22 cellular contexts compared by ENCODE assay signal in genomic region chr11:15519124-15519791, GRCh38.
DNase-seq lines count a peak whose midpoint lies in the region; ATAC-seq and TF ChIP-seq lines count a peak whose summit lies in the region.
"Had no signal": no experiment of that assay in that cellular context is flagged by ENCODE, and none has a peak within 500 bp of the region (broad histone marks: within the 10 kb centered on the region; RNA-seq: fewer than 3 reads in every experiment).

No MANE protein-coding gene starts in this region.

- H3K4me2 ChIP-seq in SK-N-SH = no peak overlapping the region

- TF ChIP-seq EP300 in SK-N-SH (IDR thresholded peaks at IDR 0.05; ENCODE audit: borderline replicate concordance in 1 of 2, low read depth in 1 of 2, low read length in 1 of 2) = no peak

- CTCF ChIA-PET in SK-N-SH (lab: Yijun Ruan, JAX) (interaction anchor here (1.2 kb wide), 1 partner anchor 20 kb away, joined by 4 read pairs; no protein-coding TSS in a partner anchor), A673 (lab: Charles Lee) (no interaction called here)

- WGBS in SK-N-SH (ENCODE audit: low lambda C conversion rate) = 8% methylated on average over 2 of the region's 2 CpGs

- H3K9me3 ChIP-seq in SK-N-SH = 0 out of 2 replicates have a peak, but pooled peaks cover 4% of the 10 kb centered on the region
- no peaks in the 10 kb centered on the region for H3K9me3 ChIP-seq in A673 (ENCODE audit: low read depth, low read length, poor library complexity, severe bottlenecking)

- H2AFZ ChIP-seq in SK-N-SH (ENCODE audit: low read depth) = no peak overlapping the region
- H2AFZ ChIP-seq: parathyroid adenoma had no signal

- ATAC-seq in GM21423 (IDR thresholded peaks at IDR 0.05; ENCODE audit: unreplicated experiment) (peak; percentile 62), HG03108 (IDR thresholded peaks at IDR 0.05; ENCODE audit: unreplicated experiment) (peak; percentile 63), HG02798 (IDR thresholded peaks at IDR 0.05; ENCODE audit: poor library complexity, unreplicated experiment) (no peak), GM18867 (IDR thresholded peaks at IDR 0.05; ENCODE audit: unreplicated experiment) (no peak)
- ATAC-seq: activated CD4-positive, alpha-beta T cell treated with anti-CD3 and anti-CD28 coated beads for 36 hours; CD8-positive, alpha-beta T cell; effector memory CD8-positive, alpha-beta T cell; heart left ventricle had no signal

- POLR2A ChIA-PET in SK-N-SH (lab: Yijun Ruan, JAX) = no interaction called here
- POLR2A ChIA-PET in A673 (lab: Charles Lee; ENCODE audit: low non-redundant PET) = no interaction called here

- H3K9me2 ChIP-seq in SK-N-SH = no peaks in the 10 kb centered on the region

- H3K27me3 ChIP-seq in SK-N-SH (ENCODE audit: insufficient read depth) = no peaks in the 10 kb centered on the region
- no peaks in the 10 kb centered on the region for H3K27me3 ChIP-seq in A673 (replicated peaks; ENCODE audit: insufficient read depth, low read depth, low read length, poor library complexity)
- H3K27me3 ChIP-seq: heart left ventricle had no signal

- H3K4me3 ChIP-seq in SK-N-SH (ENCODE audit: low read depth in 2 of 2, low read length in 1 of 2) (no peak overlapping the region), A673 (ENCODE audit: low read depth, low read length, poor library complexity, severe bottlenecking) (no peak overlapping the region)
- H3K4me3 ChIP-seq: heart left ventricle, lung had no signal

- intact Hi-C loops in A673 (cut with micrococcal nuclease; ENCODE audit: unreplicated experiment) = no loop called here

- no peak for TF ChIP-seq RAD21 in SK-N-SH (IDR thresholded peaks at IDR 0.05; ENCODE audit: low read length)

- H3K36me3 ChIP-seq in SK-N-SH (replicated peaks in 1 of 2; ENCODE audit: control insufficient read depth in 1 of 2, insufficient read depth in 2 of 2, low read length in 1 of 2) (no peaks in the 10 kb centered on the region), A673 (ENCODE audit: insufficient read depth, low read length, poor library complexity, severe bottlenecking) (no peaks in the 10 kb centered on the region)
- H3K36me3 ChIP-seq: heart left ventricle had no signal

- H3K27ac ChIP-seq in SK-N-SH (ENCODE audit: low read depth in 2 of 2, low read length in 1 of 2) (no peak overlapping the region), A673 (ENCODE audit: low read depth, low read length, poor library complexity, severe bottlenecking) (no peak overlapping the region)
- H3K27ac ChIP-seq: heart left ventricle, parathyroid adenoma had no signal

- H4K20me1 ChIP-seq in SK-N-SH (ENCODE audit: insufficient read depth) = no peaks in the 10 kb centered on the region

- BruUV-seq in A673 (replicated peaks; lab: Mats Ljungman, UMichigan) = no TSS peak

- H3K79me2 ChIP-seq in SK-N-SH (ENCODE audit: insufficient read depth) = no peaks in the 10 kb centered on the region
- H3K79me2 ChIP-seq: parathyroid adenoma had no signal

- H3F3A ChIP-seq in SK-N-SH (replicated peaks; ENCODE audit: insufficient read depth) = no peaks in the 10 kb centered on the region

- H3K4me1 ChIP-seq in SK-N-SH (ENCODE audit: control insufficient read depth in 1 of 2, insufficient read depth in 2 of 2, low read depth in 1 of 2, low read length in 1 of 2) (no peaks in the 10 kb centered on the region), A673 (ENCODE audit: insufficient read depth, low read length, poor library complexity, severe bottlenecking) (no peaks in the 10 kb centered on the region)
- H3K4me1 ChIP-seq: heart left ventricle, parathyroid adenoma had no signal

- peak; percentile 25 for DNase-seq in GM13976 (ENCODE audit: low spot score)
- peak; percentile 24 for DNase-seq in SW480 (ENCODE audit: low spot score)
- no peak for DNase-seq in SK-N-SH
- no peak for DNase-seq in A673 (ENCODE audit: low spot score)
- DNase-seq: activated CD4-positive, alpha-beta T cell treated with anti-CD3 and anti-CD28 coated beads for 36 hours; activated CD8-positive, alpha-beta memory T cell treated with anti-CD3 and anti-CD28 coated beads, Interleukin-2, amount 50 U/mL, for 48 hours; anterior cingulate cortex; CD8-positive, alpha-beta T cell; DMS79 treated with DMSO at 0.1 percent for 48 hours; effector memory CD8-positive, alpha-beta T cell; heart left ventricle; naive B cell; NCI-H1694 treated with DMSO at 0.1 percent for 48 hours; NCI-H446; Right ventricle myocardium superior; stimulated activated CD4-positive, alpha-beta T cell treated with anti-CD3 and anti-CD28 coated beads, Interleukin-4, amount 100 ng/mL, for 24 hours had no signal

- TF ChIP-seq CTCF in GM13976 (IDR thresholded peaks at IDR 0.05; ENCODE audit: borderline replicate concordance, control extremely low read depth, extremely low read depth, insufficient read depth, missing control alignments) = no peak
- no peak for TF ChIP-seq CTCF in SK-N-SH (IDR thresholded peaks at IDR 0.05)
- no peak for TF ChIP-seq CTCF in A673 (conservative IDR thresholded peaks at IDR 0.05; ENCODE audit: low read depth, low read length)

- no peak overlapping the region for H3K9ac ChIP-seq in SK-N-SH
- H3K9ac ChIP-seq: parathyroid adenoma had no signal

- in situ Hi-C loops in GM13976 (cut with MboI; ENCODE audit: low sequenced_read_pairs, unreplicated experiment) = no loop called here

TF ChIP-seq in SK-N-SH, 30 proteins besides CTCF, POLR2A, EP300 and RAD21 (continues in another document):
- TF ChIP-seq RFX5 (IDR thresholded peaks at IDR 0.05; ENCODE audit: low read length) (no peak), RXRA (IDR thresholded peaks at IDR 0.05; ENCODE audit: borderline replicate concordance, low read depth) (no peak), FOXJ3 (CRISPR knock-in tag; IDR thresholded peaks at IDR 0.05) (no peak), EZH2phosphoT487 (IDR thresholded peaks at IDR 0.05; ENCODE audit: borderline replicate concordance, low read depth) (no peak), NRF1 (IDR thresholded peaks at IDR 0.05; ENCODE audit: low read depth, low read length) (no peak), GATA2 (CRISPR knock-in tag; IDR thresholded peaks at IDR 0.05) (no peak), YY1 (IDR thresholded peaks at IDR 0.05; ENCODE audit: low read depth) (no peak), TCF12 (IDR thresholded peaks at IDR 0.05) (no peak), FOSL2 (IDR thresholded peaks at IDR 0.05; ENCODE audit: borderline replicate concordance, low read depth) (no peak), ZBTB33 (IDR thresholded peaks at IDR 0.05; ENCODE audit: borderline replicate concordance, low read depth) (no peak)
- TF ChIP-seq, protein P1, sequence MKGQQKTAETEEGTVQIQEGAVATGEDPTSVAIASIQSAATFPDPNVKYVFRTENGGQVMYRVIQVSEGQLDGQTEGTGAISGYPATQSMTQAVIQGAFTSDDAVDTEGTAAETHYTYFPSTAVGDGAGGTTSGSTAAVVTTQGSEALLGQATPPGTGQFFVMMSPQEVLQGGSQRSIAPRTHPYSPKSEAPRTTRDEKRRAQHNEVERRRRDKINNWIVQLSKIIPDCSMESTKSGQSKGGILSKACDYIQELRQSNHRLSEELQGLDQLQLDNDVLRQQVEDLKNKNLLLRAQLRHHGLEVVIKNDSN (IDR thresholded peaks at IDR 0.05; ENCODE audit: borderline replicate concordance, low read depth) = no peak
- TF ChIP-seq, protein P2, sequence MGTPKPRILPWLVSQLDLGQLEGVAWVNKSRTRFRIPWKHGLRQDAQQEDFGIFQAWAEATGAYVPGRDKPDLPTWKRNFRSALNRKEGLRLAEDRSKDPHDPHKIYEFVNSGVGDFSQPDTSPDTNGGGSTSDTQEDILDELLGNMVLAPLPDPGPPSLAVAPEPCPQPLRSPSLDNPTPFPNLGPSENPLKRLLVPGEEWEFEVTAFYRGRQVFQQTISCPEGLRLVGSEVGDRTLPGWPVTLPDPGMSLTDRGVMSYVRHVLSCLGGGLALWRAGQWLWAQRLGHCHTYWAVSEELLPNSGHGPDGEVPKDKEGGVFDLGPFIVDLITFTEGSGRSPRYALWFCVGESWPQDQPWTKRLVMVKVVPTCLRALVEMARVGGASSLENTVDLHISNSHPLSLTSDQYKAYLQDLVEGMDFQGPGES (IDR thresholded peaks at IDR 0.05; ENCODE audit: low read depth, low read length) = no peak
- TF ChIP-seq, protein P3, sequence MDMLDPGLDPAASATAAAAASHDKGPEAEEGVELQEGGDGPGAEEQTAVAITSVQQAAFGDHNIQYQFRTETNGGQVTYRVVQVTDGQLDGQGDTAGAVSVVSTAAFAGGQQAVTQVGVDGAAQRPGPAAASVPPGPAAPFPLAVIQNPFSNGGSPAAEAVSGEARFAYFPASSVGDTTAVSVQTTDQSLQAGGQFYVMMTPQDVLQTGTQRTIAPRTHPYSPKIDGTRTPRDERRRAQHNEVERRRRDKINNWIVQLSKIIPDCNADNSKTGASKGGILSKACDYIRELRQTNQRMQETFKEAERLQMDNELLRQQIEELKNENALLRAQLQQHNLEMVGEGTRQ (IDR thresholded peaks at IDR 0.05; ENCODE audit: borderline replicate concordance, low read depth, low read length) = no peak

Comparison
In these comparisons a context has a peak if more than half of its experiments do, and no peak if none do; other contexts are left out.
1. DNase-seq: peak in GM13976 (single experiment) and SW480 (single experiment); none in SK-N-SH (single experiment) and A673 (single experiment).
2. ATAC-seq: peak in GM21423 (single experiment) and HG03108 (single experiment); none in HG02798 (single experiment) and GM18867 (single experiment).